In genomic region chr3:183775781-183776180, GRCh38 we compare ENCODE assay signal across 16 cellular contexts.
A peak's percentile ranks its signal among the peaks of the same experiment; 100 is the strongest.
DNase-seq lines count a peak whose midpoint lies in the region; ATAC-seq and TF ChIP-seq lines count a peak whose summit lies in the region.
"Had no signal": no experiment of that assay in that cellular context is flagged by ENCODE, and none has a peak within 500 bp of the region (broad histone marks: within the 10 kb centered on the region; RNA-seq: fewer than 3 reads in every experiment).

No MANE protein-coding gene starts in this region.

- H3K4me1 Mint-ChIP-seq in dendritic cell treated with granulocyte-macrophage colony-stimulating factor and Interleukin-4, amounts not matched to agents 40 ng/mL and 50 ng/mL, for 4 days (ENCODE audit: low read depth), result peaks cover 43% of the 10 kb centered on the region

- TF ChIP-seq POLR2A in NB4 (IDR thresholded peaks at IDR 0.05; ENCODE audit: extremely low read depth, insufficient read length), result no peak

- peak overlapping the region; percentile 57 for H3K27ac Mint-ChIP-seq in dendritic cell treated with granulocyte-macrophage colony-stimulating factor and Interleukin-4, amounts not matched to agents 40 ng/mL and 50 ng/mL, for 4 days
- H3K27ac Mint-ChIP-seq: activated T-cell treated with anti-CD3 and anti-CD28 coated beads, Interleukin-2, amount 50 U/mL, for 24 hours had no signal

- intact Hi-C loops in dendritic cell treated with granulocyte-macrophage colony-stimulating factor and Interleukin-4, amounts not matched to agents 40 ng/mL and 50 ng/mL, for 4 days (cut with micrococcal nuclease), result no loop called here
- intact Hi-C loops in posterior cingulate gyrus (cut with DNase I), result no loop called here

- peaks cover 94% of the 10 kb centered on the region for H3K36me3 Mint-ChIP-seq in dendritic cell treated with granulocyte-macrophage colony-stimulating factor and Interleukin-4, amounts not matched to agents 40 ng/mL and 50 ng/mL, for 4 days (ENCODE audit: low read depth)

- ATAC-seq in HG03521 (IDR thresholded peaks at IDR 0.05; ENCODE audit: unreplicated experiment), result no peak
- ATAC-seq in HG02973 (IDR thresholded peaks at IDR 0.05; ENCODE audit: unreplicated experiment), result no peak

- no peaks in the 10 kb centered on the region for H3K9me3 Mint-ChIP-seq in dendritic cell treated with granulocyte-macrophage colony-stimulating factor and Interleukin-4, amounts not matched to agents 40 ng/mL and 50 ng/mL, for 4 days
- H3K9me3 Mint-ChIP-seq: activated T-cell treated with anti-CD3 and anti-CD28 coated beads, Interleukin-2, amount 50 U/mL, for 24 hours had no signal

- no peak overlapping the region for H3K4me3 ChIP-seq in NB4 (ENCODE audit: low read depth, low read length)
- H3K4me3 ChIP-seq: BLaER1, thyroid gland had no signal

- H3K4me3 Mint-ChIP-seq in dendritic cell treated with granulocyte-macrophage colony-stimulating factor and Interleukin-4, amounts not matched to agents 40 ng/mL and 50 ng/mL, for 4 days, result no peak overlapping the region
- H3K4me3 Mint-ChIP-seq: activated T-cell treated with anti-CD3 and anti-CD28 coated beads, Interleukin-2, amount 50 U/mL, for 24 hours had no signal

- TF ChIP-seq CTCF in NB4 (IDR thresholded peaks at IDR 0.05; ENCODE audit: low read depth, low read length), result no peak

- no peaks in the 10 kb centered on the region for H3K27me3 Mint-ChIP-seq in dendritic cell treated with granulocyte-macrophage colony-stimulating factor and Interleukin-4, amounts not matched to agents 40 ng/mL and 50 ng/mL, for 4 days
- H3K27me3 Mint-ChIP-seq: activated T-cell treated with anti-CD3 and anti-CD28 coated beads, Interleukin-2, amount 50 U/mL, for 24 hours had no signal

- DNase-seq in GF-D8 (lab: John Stamatoyannopoulos, UW) (peak; percentile 46), NB4 (ENCODE audit: low read depth) (peak; percentile 23), posterior cingulate gyrus (peak in 8 of 10 donors; percentile 31 to 90 (median 42)), NCI-H524 (lab: John Stamatoyannopoulos, UW) (no peak), SW 1271 (lab: John Stamatoyannopoulos, UW) (no peak)
- DNase-seq: activated CD4-positive, alpha-beta T cell treated with anti-CD3 and anti-CD28 coated beads for 1 hour; activated T-cell treated with anti-CD3 and anti-CD28 coated beads, Interleukin-2, amount 50 U/mL, for 24 hours; DND-41; mesenchymal stem cell; MM.1S; NCI-H2171 treated with DMSO at 0.1 percent for 48 hours; thyroid gland had no signal

Comparison
In these comparisons a context has a peak if more than half of its experiments do, and no peak if none do; other contexts are left out.
1. DNase-seq: peak in GF-D8 (single experiment), NB4 (single experiment) and posterior cingulate gyrus (8 of 10); none in NCI-H524 (0 of 2) and SW 1271 (0 of 2).